2 cellular contexts compared by ENCODE assay signal in the genomic region with DNA sequence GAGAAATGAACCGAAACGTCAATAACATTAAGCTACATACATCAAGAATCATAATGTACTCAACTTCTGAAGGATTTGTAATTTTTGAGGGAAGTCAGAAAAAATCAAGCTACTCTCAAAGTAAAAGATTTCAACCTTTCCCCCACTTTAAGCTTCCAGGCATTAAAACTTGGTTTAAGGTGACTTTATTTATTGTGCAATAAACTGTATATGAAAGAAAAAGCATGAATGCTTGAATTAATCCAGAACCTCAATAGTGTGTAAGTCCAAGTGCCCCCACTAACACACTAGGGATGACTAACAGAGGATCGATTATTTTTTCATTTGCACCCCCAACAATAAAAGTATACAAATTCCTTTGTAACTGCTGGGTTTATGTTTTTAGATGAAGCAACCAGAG.
TF ChIP-seq lines count a peak whose summit lies in the region.

No MANE protein-coding gene starts in this region.

TF ChIP-seq in IMR-90, 13 proteins besides CTCF, POLR2A, EP300 and RAD21:
- TF ChIP-seq, protein P1, sequence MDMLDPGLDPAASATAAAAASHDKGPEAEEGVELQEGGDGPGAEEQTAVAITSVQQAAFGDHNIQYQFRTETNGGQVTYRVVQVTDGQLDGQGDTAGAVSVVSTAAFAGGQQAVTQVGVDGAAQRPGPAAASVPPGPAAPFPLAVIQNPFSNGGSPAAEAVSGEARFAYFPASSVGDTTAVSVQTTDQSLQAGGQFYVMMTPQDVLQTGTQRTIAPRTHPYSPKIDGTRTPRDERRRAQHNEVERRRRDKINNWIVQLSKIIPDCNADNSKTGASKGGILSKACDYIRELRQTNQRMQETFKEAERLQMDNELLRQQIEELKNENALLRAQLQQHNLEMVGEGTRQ (IDR thresholded peaks at IDR 0.05; ENCODE audit: low read depth, low read length): no peak
- TF ChIP-seq CEBPB (IDR thresholded peaks at IDR 0.05; ENCODE audit: low read depth, low read length): peak; percentile 61

TF ChIP-seq in K562, 482 proteins besides CTCF, POLR2A, EP300 and RAD21:
- peak; percentile 67 for TF ChIP-seq CEBPB (tag; IDR thresholded peaks at IDR 0.05)
- no peak for TF ChIP-seq POLR2H (tag; IDR thresholded peaks at IDR 0.05; ENCODE audit: low read depth)
- TF ChIP-seq CEBPG (CRISPR knock-in tag; IDR thresholded peaks at IDR 0.05): no peak
- peak in 1 of 2 experiments; percentile 75; a peak in 2 of 4 replicates for TF ChIP-seq CEBPG (tag; conservative IDR thresholded peaks at IDR 0.05 in 1 of 2, IDR thresholded peaks at IDR 0.05 in 1 of 2)
- TF ChIP-seq ZNF584 (CRISPR knock-in tag; IDR thresholded peaks at IDR 0.05; ENCODE audit: low read depth): no peak
TF ChIP-seq in K562: peak in this region for 2.
